25 cellular contexts compared by ENCODE assay signal in genomic region chr15:76978522-76979330, GRCh38. TPM values are rescaled to one million over a fixed set of nuclear protein-coding genes. Genes with fewer than 3 reads are reported as not detected.
"Had no signal": no experiment of that assay in that cellular context is flagged by ENCODE, and none has a peak within 500 bp of the region (broad histone marks: within the 10 kb centered on the region; RNA-seq: fewer than 3 reads in every experiment).

No MANE protein-coding gene starts in this region.

- H3K4me3 Mint-ChIP-seq: activated CD4-positive, alpha-beta memory T cell treated with anti-CD3 and anti-CD28 coated beads, Interleukin-2, amount 10 ng/mL, durations not matched to agents 7 days and 5 days; activated CD4-positive, alpha-beta T cell treated with anti-CD3 and anti-CD28 coated beads for 36 hours; activated naive CD8-positive, alpha-beta T cell treated with anti-CD3 and anti-CD28 coated beads, Interleukin-2, amount 10 ng/mL, durations not matched to agents 7 days and 5 days; activated T-cell treated with anti-CD3 and anti-CD28 coated beads, Interleukin-2, amount 50 U/mL, for 4 hours; activated T-helper 17 cell treated with anti-CD3 and anti-CD28 coated beads, Interleukin-2, amount 50 U/mL, for 72 hours; effector memory CD8-positive, alpha-beta T cell had no signal

- H3K4me3 ChIP-seq: esophagus squamous epithelium had no signal

- H3K36me3 ChIP-seq: brain microvascular endothelial cell, esophagus squamous epithelium had no signal

- ATAC-seq: activated CD4-positive, alpha-beta T cell treated with anti-CD3 and anti-CD28 coated beads for 36 hours; activated naive CD4-positive, alpha-beta T cell treated with anti-CD3 and anti-CD28 coated beads, Interleukin-2, amount 50 U/mL, for 72 hours; activated T-cell treated with anti-CD3 and anti-CD28 coated beads, Interleukin-2, amount 50 U/mL, for 4 hours; activated T-helper 17 cell treated with anti-CD3 and anti-CD28 coated beads, Interleukin-2, amount 50 U/mL, for 72 hours; effector memory CD8-positive, alpha-beta T cell; SK-N-SH treated with all-trans-retinoic acid at 6 μM for 48 hours had no signal

- DNase-seq: activated CD4-positive, alpha-beta memory T cell treated with anti-CD3 and anti-CD28 coated beads, Interleukin-2, amount 10 ng/mL, durations not matched to agents 7 days and 5 days; activated CD4-positive, alpha-beta T cell treated with anti-CD3 and anti-CD28 coated beads for 36 hours; activated CD4-positive, alpha-beta T cell treated with anti-CD3 and anti-CD28 coated beads, Interleukin-2, amount 10 ng/mL, durations not matched to agents 24 days and 14 days; activated CD4-positive, CD25-positive, alpha-beta regulatory T cell; activated CD4-positive, CD25-positive, alpha-beta regulatory T cell treated with anti-CD3 and anti-CD28 coated beads, Interleukin-2, amount 50 U/mL, for 72 hours; activated effector memory CD4-positive, alpha-beta T cell treated with Interleukin-2 at 50 U/mL for 16 hours; activated gamma-delta T cell treated with Interleukin-2 at 50 U/mL for 16 hours; activated naive CD4-positive, alpha-beta T cell treated with Interleukin-2 at 50 U/mL for 16 hours; activated naive CD8-positive, alpha-beta T cell treated with anti-CD3 and anti-CD28 coated beads, Interleukin-2, amount 10 ng/mL, durations not matched to agents 7 days and 5 days; activated T-cell treated with anti-CD3 and anti-CD28 coated beads, Interleukin-2, amount 50 U/mL, for 4 hours; cortex of kidney; effector CD4-positive, alpha-beta T cell; effector memory CD8-positive, alpha-beta T cell; esophagus squamous epithelium; T-helper 2 cell had no signal

- H3K4me1 ChIP-seq: esophagus squamous epithelium had no signal

- H3K27ac Mint-ChIP-seq: activated CD4-positive, alpha-beta memory T cell treated with anti-CD3 and anti-CD28 coated beads, Interleukin-2, amount 10 ng/mL, durations not matched to agents 7 days and 5 days; activated CD4-positive, alpha-beta T cell treated with anti-CD3 and anti-CD28 coated beads for 36 hours; activated naive CD4-positive, alpha-beta T cell treated with anti-CD3 and anti-CD28 coated beads, Interleukin-2, amount 50 U/mL, for 72 hours; activated naive CD8-positive, alpha-beta T cell treated with anti-CD3 and anti-CD28 coated beads, Interleukin-2, amount 10 ng/mL, durations not matched to agents 7 days and 5 days; activated T-helper 17 cell treated with anti-CD3 and anti-CD28 coated beads, Interleukin-2, amount 50 U/mL, for 72 hours had no signal

- H3K9me3 ChIP-seq: esophagus squamous epithelium had no signal

- H3K27ac ChIP-seq: brain microvascular endothelial cell, epithelial cell of prostate, esophagus squamous epithelium had no signal

- H3K27me3 ChIP-seq: brain microvascular endothelial cell had no signal

- H3K9me3 Mint-ChIP-seq: activated CD4-positive, alpha-beta memory T cell treated with anti-CD3 and anti-CD28 coated beads, Interleukin-2, amount 10 ng/mL, durations not matched to agents 7 days and 5 days; activated T-helper 17 cell treated with anti-CD3 and anti-CD28 coated beads, Interleukin-2, amount 50 U/mL, for 72 hours; effector memory CD8-positive, alpha-beta T cell had no signal

- H3K27me3 Mint-ChIP-seq: activated CD4-positive, alpha-beta T cell treated with anti-CD3 and anti-CD28 coated beads for 36 hours; activated CD4-positive, alpha-beta T cell treated with anti-CD3 and anti-CD28 coated beads, Interleukin-2, amount 10 ng/mL, durations not matched to agents 24 days and 14 days; activated naive CD8-positive, alpha-beta T cell treated with anti-CD3 and anti-CD28 coated beads, Interleukin-2, amount 10 ng/mL, durations not matched to agents 7 days and 5 days; effector memory CD8-positive, alpha-beta T cell had no signal

RNA-seq across cellular contexts. Expression of gene PSTPIP1, which starts 16.2 kb away (rescaled TPM):
- total RNA-seq: astrocyte, bronchial epithelial cell, chondrocyte, endothelial cell of umbilical vein, fibroblast of villous mesenchyme had no signal
- polyA plus RNA-seq: endothelial cell of umbilical vein had no signal
